Comparison of ENCODE assay signal across 9 cellular contexts in the genomic region with DNA sequence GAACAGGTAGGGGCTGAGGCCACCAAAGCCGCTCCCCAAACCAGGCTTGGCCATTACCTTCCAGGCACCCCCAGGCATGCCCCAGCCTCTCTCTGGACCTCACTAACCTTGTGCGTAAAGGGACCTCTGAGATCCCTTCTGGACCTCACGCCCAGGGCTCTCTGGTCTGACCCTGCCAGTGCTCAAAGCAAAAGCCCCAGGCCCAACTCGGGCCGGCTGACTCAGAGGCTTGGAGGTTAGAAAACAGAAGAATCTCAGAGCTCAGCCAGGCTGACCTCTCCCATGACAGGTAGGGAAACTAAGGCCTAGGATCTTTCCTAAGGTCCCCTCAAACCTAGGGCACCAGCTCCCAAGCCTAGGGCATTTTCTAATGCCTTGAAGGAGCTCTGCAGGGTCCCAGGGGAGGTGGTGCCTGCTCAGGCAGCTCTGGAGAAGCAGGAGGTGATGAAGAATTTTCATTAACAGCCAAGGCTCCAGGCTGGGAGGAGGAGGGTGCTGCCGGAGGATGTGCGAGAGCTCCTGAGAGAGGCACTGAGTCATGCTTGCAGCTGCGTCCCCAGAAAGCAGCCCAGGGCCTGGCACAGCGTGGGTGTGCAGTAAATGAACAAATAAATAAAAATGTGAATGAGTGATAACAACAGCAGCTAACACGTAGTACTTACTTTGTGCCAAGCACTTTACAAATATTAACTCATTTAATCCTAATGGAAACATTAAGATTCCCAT. TPM values are rescaled to one million over a fixed set of nuclear protein-coding genes. Genes with fewer than 3 reads are reported as not detected.
DNase-seq lines count a peak whose midpoint lies in the region; ATAC-seq, FAIRE-seq and TF ChIP-seq lines count a peak whose summit lies in the region.
"Had no signal": no experiment of that assay in that cellular context is flagged by ENCODE, and none has a peak within 500 bp of the region (broad histone marks: within the 10 kb centered on the region; RNA-seq: fewer than 3 reads in every experiment).

No MANE protein-coding gene starts in this region.

- H3K4me2 ChIP-seq in PC-3 (ENCODE audit: low read length) = peak overlapping the region; percentile 61
- peak overlapping the region; percentile 67 for H3K4me2 ChIP-seq in astrocyte (ENCODE audit: low read length)

- peak overlapping the region; percentile 19; the same call in 1 of the 2 replicates for H2AFZ ChIP-seq in PC-3 (ENCODE audit: low read length)
- H2AFZ ChIP-seq in astrocyte (ENCODE audit: low read depth, low read length) = no peak overlapping the region

- H3K36me3 Mint-ChIP-seq in astrocyte (ENCODE audit: low read depth, unreplicated experiment) = peaks cover 3% of the 10 kb centered on the region
- H3K36me3 Mint-ChIP-seq in stimulated activated naive B cell treated with anti-CD40 and anti-IgM and Interleukin-4, amounts not matched to agents 10 μg/mL and 1 μg/mL and 100 μg/mL, for 72 hours = no peaks in the 10 kb centered on the region

- no TSS peak for BruUV-seq in PC-3 (replicated peaks; lab: Mats Ljungman, UMichigan)

- CTCF ChIA-PET in PC-3 (lab: Charles Lee) = interaction anchor here (0.6 to 0.7 kb wide), 2 partner anchors 46 to 49 kb away, joined by 3 to 6 read pairs; no protein-coding TSS in a partner anchor

- peak; percentile 92 for ATAC-seq in PC-3
- ATAC-seq in lower lobe of right lung = peak in 1 of 2 donors; percentile 63
- peak; percentile 39 to 59 for ATAC-seq in stimulated activated naive B cell treated with anti-CD40 and anti-IgM and Interleukin-4, amounts not matched to agents 10 μg/mL and 1 μg/mL and 100 μg/mL, for 72 hours (replicated peaks)
- ATAC-seq in GM19328 (IDR thresholded peaks at IDR 0.05; ENCODE audit: unreplicated experiment) = no peak

- peaks cover 15% of the 10 kb centered on the region for H3K36me3 ChIP-seq in BE2C
- no peaks in the 10 kb centered on the region for H3K36me3 ChIP-seq in PC-3 (ENCODE audit: low read depth, low read length)
- no peaks in the 10 kb centered on the region for H3K36me3 ChIP-seq in astrocyte (ENCODE audit: insufficient read depth, low read length)
- H3K36me3 ChIP-seq in lower lobe of right lung = peaks cover 42% of the 10 kb centered on the region

- peak overlapping the region; percentile 80 for H3K27ac ChIP-seq in PC-3 (ENCODE audit: low read length)
- peak overlapping the region; percentile 50 for H3K27ac ChIP-seq in astrocyte (ENCODE audit: low read depth, low read length)
- H3K27ac ChIP-seq in lower lobe of right lung = peak overlapping the region; percentile 8

- no peaks in the 10 kb centered on the region for H3K27me3 Mint-ChIP-seq in astrocyte (ENCODE audit: low read depth, unreplicated experiment)
- no peaks in the 10 kb centered on the region for H3K27me3 Mint-ChIP-seq in stimulated activated naive B cell treated with anti-CD40 and anti-IgM and Interleukin-4, amounts not matched to agents 10 μg/mL and 1 μg/mL and 100 μg/mL, for 72 hours

- DNase-seq in BE2C = peak; percentile 47
- peak; percentile 89 for DNase-seq in PC-3
- peak; percentile 95 for DNase-seq in astrocyte (ENCODE audit: low read depth)
- peak; percentile 62 for DNase-seq in lower lobe of right lung
- DNase-seq in stimulated activated naive B cell treated with anti-CD40 and anti-IgM and Interleukin-4, amounts not matched to agents 10 μg/mL and 1 μg/mL and 100 μg/mL, for 72 hours = no peak
- no peak for DNase-seq in NCI-H510A treated with DMSO at 0.1 percent for 48 hours (lab: John Stamatoyannopoulos, UW)
- DNase-seq in SK-N-DZ (ENCODE audit: low spot score) = no peak

- H3K4me3 Mint-ChIP-seq in astrocyte (ENCODE audit: unreplicated experiment) = no peak overlapping the region
- H3K4me3 Mint-ChIP-seq in stimulated activated naive B cell treated with anti-CD40 and anti-IgM and Interleukin-4, amounts not matched to agents 10 μg/mL and 1 μg/mL and 100 μg/mL, for 72 hours = no peak overlapping the region

- TF ChIP-seq CTCF in BE2C (IDR thresholded peaks at IDR 0.05; ENCODE audit: low read depth, low read length) (no peak), PC-3 (conservative IDR thresholded peaks at IDR 0.05; ENCODE audit: low read depth, low read length) (no peak), astrocyte (IDR thresholded peaks at IDR 0.05; ENCODE audit: insufficient read depth, low read depth, low read length) (no peak), lower lobe of right lung (IDR thresholded peaks at IDR 0.05) (no peak)

- H4K20me1 ChIP-seq in PC-3 (ENCODE audit: low read length) (no peaks in the 10 kb centered on the region), astrocyte (ENCODE audit: insufficient read depth, low read length) (no peaks in the 10 kb centered on the region)

- H3K9me3 ChIP-seq in BE2C (no peaks in the 10 kb centered on the region), PC-3 (ENCODE audit: low read length) (no peaks in the 10 kb centered on the region), astrocyte (ENCODE audit: insufficient read depth, low read depth, low read length) (no peaks in the 10 kb centered on the region), lower lobe of right lung (no peaks in the 10 kb centered on the region)

- H3K9me2 ChIP-seq in PC-3 (replicated peaks; ENCODE audit: low read length) = no peaks in the 10 kb centered on the region

- POLR2A ChIA-PET in PC-3 (lab: Charles Lee; ENCODE audit: unreplicated experiment) = interaction anchor here (0.5 kb wide), 1 partner anchor 340 kb away, joined by 3 read pairs; no protein-coding TSS in a partner anchor

- H3K9ac ChIP-seq in PC-3 (ENCODE audit: low read length) = peak overlapping the region; percentile 32
- peak overlapping the region; percentile 40 for H3K9ac ChIP-seq in astrocyte (ENCODE audit: low read length)

- intact Hi-C loops in PC-3 (cut with micrococcal nuclease) (loop anchor here (2.0 kb wide), 1 partner anchor 45 kb away; no protein-coding TSS in a partner anchor), lower lobe of right lung (cut with DNase I) (loop anchor here (10.0 kb wide), 1 partner anchor 59 kb away; no protein-coding TSS in a partner anchor)

- no peaks in the 10 kb centered on the region for H3K27me3 ChIP-seq in BE2C
- H3K27me3 ChIP-seq in PC-3 (ENCODE audit: low read length) = no peaks in the 10 kb centered on the region
- no peaks in the 10 kb centered on the region for H3K27me3 ChIP-seq in astrocyte (ENCODE audit: insufficient read depth, low read length)
- H3K27me3 ChIP-seq in lower lobe of right lung (ENCODE audit: low read depth) = no peaks in the 10 kb centered on the region

- peaks cover 33% of the 10 kb centered on the region for H3K4me1 Mint-ChIP-seq in astrocyte (ENCODE audit: low read depth, unreplicated experiment)
- peaks cover 5 to 20% of the 10 kb centered on the region in 2 donors for H3K4me1 Mint-ChIP-seq in stimulated activated naive B cell treated with anti-CD40 and anti-IgM and Interleukin-4, amounts not matched to agents 10 μg/mL and 1 μg/mL and 100 μg/mL, for 72 hours

- no peak for FAIRE-seq in astrocyte (lab: Jason Lieb, UNC)
- FAIRE-seq: GM18507 had no signal

- H3K27ac Mint-ChIP-seq in astrocyte (ENCODE audit: unreplicated experiment) = peak overlapping the region; percentile 91
- no peak overlapping the region for H3K27ac Mint-ChIP-seq in stimulated activated naive B cell treated with anti-CD40 and anti-IgM and Interleukin-4, amounts not matched to agents 10 μg/mL and 1 μg/mL and 100 μg/mL, for 72 hours

- H3F3A ChIP-seq in PC-3 (ENCODE audit: low read length, unreplicated experiment) = no peaks in the 10 kb centered on the region

- H3K4me3 ChIP-seq in BE2C (ENCODE audit: low read depth, low read length) (no peak overlapping the region), PC-3 (ENCODE audit: low read length) (no peak overlapping the region; the same call in 1 of the 2 replicates), astrocyte (ENCODE audit: insufficient read depth, low read depth, low read length) (no peak overlapping the region), lower lobe of right lung (no peak overlapping the region)

- no peaks in the 10 kb centered on the region for H3K9me3 Mint-ChIP-seq in astrocyte (ENCODE audit: unreplicated experiment)
- no peaks in the 10 kb centered on the region for H3K9me3 Mint-ChIP-seq in stimulated activated naive B cell treated with anti-CD40 and anti-IgM and Interleukin-4, amounts not matched to agents 10 μg/mL and 1 μg/mL and 100 μg/mL, for 72 hours

- H3K4me1 ChIP-seq in BE2C = peaks cover 29% of the 10 kb centered on the region
- peaks cover 30% of the 10 kb centered on the region for H3K4me1 ChIP-seq in PC-3 (ENCODE audit: insufficient read depth, low read length)
- H3K4me1 ChIP-seq in astrocyte (ENCODE audit: insufficient read depth, low read length) = peaks cover 24% of the 10 kb centered on the region
- H3K4me1 ChIP-seq in lower lobe of right lung = peaks cover 88% of the 10 kb centered on the region

- no peaks in the 10 kb centered on the region for H3K79me2 ChIP-seq in PC-3 (ENCODE audit: low read length)
- no peaks in the 10 kb centered on the region for H3K79me2 ChIP-seq in astrocyte (ENCODE audit: insufficient read depth, low read length)

RNA-seq across cellular contexts. Expression of a gene that starts 25.6 kb away (rescaled TPM):
- polyA plus RNA-seq in BE2C (2012; ENCODE audit: insufficient read depth, insufficient read length, low read depth) = 102 TPM
- 15.7 and 19.1 TPM in 2 replicates for total RNA-seq in PC-3 (2014; rRNA removed)
- total RNA-seq in astrocyte = 22.7 and 28.5 TPM in 2 replicates
- 187 TPM for total RNA-seq in lower lobe of right lung
- 17.8 and 29.7 TPM in 2 replicates for polyA plus RNA-seq in SK-N-DZ (2014; cell fraction: cytosol; rRNA removed)
- 11.8 and 30.2 TPM in 2 replicates for polyA plus RNA-seq in SK-N-DZ (2014; cell fraction: nucleus; rRNA removed)

Comparison
In these comparisons a context has a peak if more than half of its experiments do, and no peak if none do; other contexts are left out.
1. DNase-seq: peak in BE2C (single experiment), PC-3 (single experiment), astrocyte (single experiment) and lower lobe of right lung (single experiment); none in stimulated activated naive B cell treated with anti-CD40 and anti-IgM and Interleukin-4, amounts not matched to agents 10 μg/mL and 1 μg/mL and 100 μg/mL, for 72 hours (single experiment), NCI-H510A treated with DMSO at 0.1 percent for 48 hours (single experiment) and SK-N-DZ (single experiment).
2. H3K27ac ChIP-seq: peak in every context shown above with its lines; median percentile 80 in PC-3; 50 in astrocyte; 8 in lower lobe of right lung.